ENCODE assay signal across 22 cellular contexts in genomic region chr2:96316999-96317398, GRCh38.
"Had no signal": no experiment of that assay in that cellular context is flagged by ENCODE, and none has a peak within 500 bp of the region (broad histone marks: within the 10 kb centered on the region; RNA-seq: fewer than 3 reads in every experiment).

No MANE protein-coding gene starts in this region.

- H3K36me3 Mint-ChIP-seq: brain had no signal

- H3K27me3 ChIP-seq: vagina had no signal

- H3K4me3 Mint-ChIP-seq: nephron progenitor cell had no signal

- H3K4me3 ChIP-seq: coronary artery, esophagus squamous epithelium, hepatocyte, left ventricle myocardium inferior, skin epidermis, transverse colon, vagina had no signal

- H3K27ac Mint-ChIP-seq: progenitor cell of endocrine pancreas had no signal

- H3K36me3 ChIP-seq: esophagus squamous epithelium, left ventricle myocardium inferior, transverse colon, vagina had no signal

- DNase-seq: activated CD4-positive, alpha-beta T cell treated with anti-CD3 and anti-CD28 coated beads, Interleukin-2, amount 50 U/mL, for 4 hours; activated CD4-positive, CD25-positive, alpha-beta regulatory T cell treated with anti-CD3 and anti-CD28 coated beads, Interleukin-2, amount 50 U/mL, for 72 hours; activated gamma-delta T cell; central memory CD4-positive, alpha-beta T cell; effector CD4-positive, alpha-beta T cell; esophagus squamous epithelium; left ventricle myocardium inferior; mesendoderm; nephron progenitor cell; right cardiac atrium; stimulated activated CD4-positive, alpha-beta T cell treated with anti-CD3 and anti-CD28 coated beads, Interleukin-15, amount 100 ng/mL, for 24 hours; stimulated activated CD4-positive, alpha-beta T cell treated with anti-CD3 and anti-CD28 coated beads, Interleukin-4, amount 100 ng/mL, for 1 hour; stimulated activated naive CD4-positive, alpha-beta T cell; T1000; transverse colon had no signal

- ATAC-seq: activated naive CD4-positive, alpha-beta T cell treated with anti-CD3 and anti-CD28 coated beads, Interleukin-2, amount 50 U/mL, for 72 hours; right cardiac atrium had no signal

- H3K9me3 Mint-ChIP-seq: activated naive CD4-positive, alpha-beta T cell treated with anti-CD3 and anti-CD28 coated beads, Interleukin-2, amount 50 U/mL, for 72 hours; nephron progenitor cell had no signal

- H3K27ac ChIP-seq: coronary artery, esophagus squamous epithelium, hepatocyte, left ventricle myocardium inferior, transverse colon, vagina had no signal

- H3K9me3 ChIP-seq: esophagus squamous epithelium, left ventricle myocardium inferior, transverse colon, vagina had no signal
